ENCODE assay signal across 6 cellular contexts in genomic region chr1:196943568-196943967, GRCh38. TPM values are rescaled to one million over a fixed set of nuclear protein-coding genes. Genes with fewer than 3 reads are reported as not detected.
"Had no signal": no experiment of that assay in that cellular context is flagged by ENCODE, and none has a peak within 500 bp of the region (broad histone marks: within the 10 kb centered on the region; RNA-seq: fewer than 3 reads in every experiment).

CFHR2 (plus strand) TSS chr1:196943738; CDS start chr1:196943881, 143 bp downstream.

RNA-seq across cellular contexts. Expression of gene CFHR2, which starts in this region (rescaled TPM):
- total RNA-seq: GM23338, H1, H7, HepG2, HFFc6, HT1080 had no signal
